Comparison of ENCODE assay signal across 21 cellular contexts in genomic region chr9:111744363-111744762, GRCh38. TPM values are rescaled to one million over a fixed set of nuclear protein-coding genes. Genes with fewer than 3 reads are reported as not detected.
"Had no signal": no experiment of that assay in that cellular context is flagged by ENCODE, and none has a peak within 500 bp of the region (broad histone marks: within the 10 kb centered on the region; RNA-seq: fewer than 3 reads in every experiment).

No MANE protein-coding gene starts in this region.

- ATAC-seq: activated T-helper 17 cell treated with anti-CD3 and anti-CD28 coated beads, Interleukin-2, amount 50 U/mL, for 72 hours; left ventricle myocardium superior; sciatic nerve had no signal

- H3K36me3 ChIP-seq: neural progenitor cell, ovary, stomach, upper lobe of left lung had no signal

- H3K27me3 ChIP-seq: dorsolateral prefrontal cortex, neural progenitor cell, ovary, stomach, testis, upper lobe of left lung had no signal

- DNase-seq: activated CD4-positive, alpha-beta T cell treated with anti-CD3 and anti-CD28 coated beads for 1 hour; activated CD4-positive, alpha-beta T cell treated with anti-CD3 and anti-CD28 coated beads, Interleukin-2, amount 50 U/mL, for 48 hours; activated naive CD4-positive, alpha-beta T cell treated with Interleukin-2 at 50 U/mL for 16 hours; anterior cingulate cortex; dorsolateral prefrontal cortex; endodermal cell; glutamatergic neuron; hypothalamus; left ventricle myocardium superior; ovary; stimulated activated CD4-positive, alpha-beta T cell treated with anti-CD3 and anti-CD28 coated beads, Interleukin-1b, Interleukin-23, amount 100 ng/mL, for 48 hours; stomach; testis; upper lobe of left lung had no signal

- H3K36me3 Mint-ChIP-seq: neural progenitor cell had no signal

- H3K4me3 Mint-ChIP-seq: activated T-helper 17 cell treated with anti-CD3 and anti-CD28 coated beads, Interleukin-2, amount 50 U/mL, for 72 hours; endodermal cell; neural progenitor cell had no signal

- H3K4me3 ChIP-seq: dorsolateral prefrontal cortex, neural progenitor cell, ovary, stomach, testis, upper lobe of left lung had no signal

- H3K4me1 Mint-ChIP-seq: endodermal cell, neural progenitor cell had no signal

- H3K4me2 ChIP-seq: neural progenitor cell had no signal

- H3K27me3 Mint-ChIP-seq: activated T-helper 17 cell treated with anti-CD3 and anti-CD28 coated beads, Interleukin-2, amount 50 U/mL, for 72 hours had no signal

- H3K27ac ChIP-seq: dorsolateral prefrontal cortex, neural progenitor cell, ovary, stomach, testis, upper lobe of left lung, VCaP had no signal

- H2AFZ ChIP-seq: neural progenitor cell had no signal

- H3K9me3 Mint-ChIP-seq: activated T-helper 17 cell treated with anti-CD3 and anti-CD28 coated beads, Interleukin-2, amount 50 U/mL, for 72 hours; neural progenitor cell had no signal

- H3K9me3 ChIP-seq: ovary, stomach, testis, upper lobe of left lung had no signal

- H3K4me1 ChIP-seq: neural progenitor cell, testis, upper lobe of left lung had no signal

- H3K9ac ChIP-seq: neural progenitor cell had no signal

- H3K27ac Mint-ChIP-seq: activated T-helper 17 cell treated with anti-CD3 and anti-CD28 coated beads, Interleukin-2, amount 50 U/mL, for 72 hours; endodermal cell; neural progenitor cell had no signal

RNA-seq across cellular contexts. Expression of gene SHOC1, which starts 50.4 kb away (rescaled TPM):
- total RNA-seq: activated T-helper 17 cell treated with anti-CD3 and anti-CD28 coated beads, Interleukin-2, amount 50 U/mL, for 72 hours; endodermal cell; kidney epithelial cell; left ventricle myocardium superior; mesenteric fat pad; sciatic nerve; T-helper 1 cell treated with Interleukin-12 subunit alpha and Interleukin-12 subunit beta and Interleukin-4 antibody, amounts not matched to agents 30 ng/mL and 1 ng/mL, for 36 hours had no signal
